In genomic region chr1:232149302-232150201, GRCh38 we compare ENCODE assay signal across 21 cellular contexts.
DNase-seq lines count a peak whose midpoint lies in the region; ATAC-seq, FAIRE-seq and TF ChIP-seq lines count a peak whose summit lies in the region.
"Had no signal": no experiment of that assay in that cellular context is flagged by ENCODE, and none has a peak within 500 bp of the region (broad histone marks: within the 10 kb centered on the region; RNA-seq: fewer than 3 reads in every experiment).

No MANE protein-coding gene starts in this region.

- H2AFZ ChIP-seq in keratinocyte (ENCODE audit: control insufficient read depth, low read length) = no peak overlapping the region

- peaks cover 14% of the 10 kb centered on the region for H3K4me1 ChIP-seq in keratinocyte (ENCODE audit: control insufficient read depth, extremely low read depth, insufficient read depth, low read length)
- H3K4me1 ChIP-seq: left lung, right atrium auricular region had no signal

- H3K4me3 ChIP-seq in bronchial epithelial cell (ENCODE audit: low read depth, low read length) (no peak overlapping the region), keratinocyte (ENCODE audit: control insufficient read depth in 2 of 3, extremely low read depth in 1 of 3, insufficient read depth in 2 of 3, low read depth in 1 of 3, low read length in 3 of 3) (no peak overlapping the region)
- H3K4me3 ChIP-seq: left lung, right atrium auricular region had no signal

- H3K27me3 ChIP-seq in bronchial epithelial cell (ENCODE audit: control insufficient read depth, insufficient read depth, low read length) = no peaks in the 10 kb centered on the region
- H3K27me3 ChIP-seq in keratinocyte (ENCODE audit: control insufficient read depth, extremely low read depth, insufficient read depth, low read length) = no peaks in the 10 kb centered on the region
- H3K27me3 ChIP-seq: left lung, right atrium auricular region had no signal

- H4K20me1 ChIP-seq in keratinocyte (ENCODE audit: control insufficient read depth, extremely low read depth, insufficient read depth, low read length) = no peaks in the 10 kb centered on the region

- dilution Hi-C loops in keratinocyte (cut with MboI; ENCODE audit: extremely low pct_ligation_motif_present, low sequenced_read_pairs) = no loop called here

- FAIRE-seq in bronchial epithelial cell (lab: Jason Lieb, UNC) (no peak), keratinocyte (lab: Jason Lieb, UNC) (peak; percentile 62)

- TF ChIP-seq CTCF in bronchial epithelial cell (IDR thresholded peaks at IDR 0.05; ENCODE audit: insufficient read depth, low read length, severe bottlenecking) (no peak), keratinocyte (optimal IDR thresholded peaks at IDR 0.05 in 1 of 3, IDR thresholded peaks at IDR 0.05 in 1 of 3, conservative IDR thresholded peaks at IDR 0.05 in 1 of 3; ENCODE audit: extremely low read depth in 1 of 3, insufficient read depth in 2 of 3, low read length in 3 of 3) (no peak), GM13977 (IDR thresholded peaks at IDR 0.05; ENCODE audit: extremely low read depth, insufficient read depth, missing control alignments) (no peak)

- no peaks in the 10 kb centered on the region for H3K36me3 ChIP-seq in bronchial epithelial cell (ENCODE audit: control insufficient read depth, insufficient read depth, low read length)
- no peaks in the 10 kb centered on the region for H3K36me3 ChIP-seq in keratinocyte (ENCODE audit: control insufficient read depth in 2 of 2, extremely low read depth in 1 of 2, insufficient read depth in 2 of 2, low read length in 2 of 2)
- H3K36me3 ChIP-seq: left lung, right atrium auricular region had no signal

- DNase-seq in Caki2 (ENCODE audit: low read depth) = peak; percentile 11
- DNase-seq in M059J (ENCODE audit: low read depth) = peak; percentile 70
- peak; percentile 93 for DNase-seq in bronchial epithelial cell (ENCODE audit: low read depth)
- peak; percentile 38 for DNase-seq in keratinocyte (ENCODE audit: low read depth, low spot score)
- DNase-seq in activated naive CD4-positive, alpha-beta T cell treated with Interleukin-2 at 50 U/mL for 16 hours = no peak
- no peak for DNase-seq in NCI-H2029 treated with DMSO at 0.1 percent for 48 hours (lab: John Stamatoyannopoulos, UW)
- DNase-seq in GM13977 (ENCODE audit: low spot score) = no peak
- DNase-seq in Right ventricle myocardium inferior (ENCODE audit: missing footprints) = no peak
- DNase-seq: activated CD4-positive, alpha-beta T cell treated with anti-CD3 and anti-CD28 coated beads for 48 hours; activated T-cell treated with anti-CD3 and anti-CD28 coated beads, Interleukin-2, amount 50 U/mL, for 72 hours; aorta; CD8-positive, alpha-beta T cell; effector memory CD8-positive, alpha-beta T cell; H7; hippocampal formation; left lung; naive thymus-derived CD8-positive, alpha-beta T cell; stimulated activated CD4-positive, alpha-beta T cell treated with anti-CD3 and anti-CD28 coated beads, Interleukin-4, amount 100 ng/mL, for 4 hours; stimulated activated naive B cell treated with anti-CD40 and anti-IgM and Interleukin-4, amounts not matched to agents 10 μg/mL and 1 μg/mL and 100 μg/mL, for 72 hours; T-helper 17 cell had no signal

- ATAC-seq in Right ventricle myocardium inferior = no peak
- ATAC-seq: activated T-cell treated with anti-CD3 and anti-CD28 coated beads, Interleukin-2, amount 50 U/mL, for 72 hours; CD8-positive, alpha-beta T cell; effector memory CD8-positive, alpha-beta T cell; left lung; naive thymus-derived CD8-positive, alpha-beta T cell; stimulated activated naive B cell treated with anti-CD40 and anti-IgM and Interleukin-4, amounts not matched to agents 10 μg/mL and 1 μg/mL and 100 μg/mL, for 72 hours; T-helper 17 cell had no signal

- H3K27ac ChIP-seq in keratinocyte (ENCODE audit: control insufficient read depth, insufficient read depth, low read length) = no peak overlapping the region
- H3K27ac ChIP-seq: left lung, right atrium auricular region had no signal

- H3K4me2 ChIP-seq in keratinocyte (ENCODE audit: control insufficient read depth, extremely low read depth, insufficient read depth, low read depth, low read length) = peak overlapping the region; percentile 59

- H3K9me3 ChIP-seq in keratinocyte (ENCODE audit: control insufficient read depth, low read depth, low read length) = no peaks in the 10 kb centered on the region
- H3K9me3 ChIP-seq: left lung, right atrium auricular region had no signal

- no peaks in the 10 kb centered on the region for H3K79me2 ChIP-seq in keratinocyte (ENCODE audit: control insufficient read depth, insufficient read depth, low read length)

- in situ Hi-C loops in Caki2 (cut with HindIII; ENCODE audit: low pct_unique_long_range_greater_than_20kb, low sequenced_read_pairs) (no loop called here), GM13977 (cut with MboI; ENCODE audit: low pct_unique_long_range_greater_than_20kb, low sequenced_read_pairs, unreplicated experiment) (no loop called here)

- intact Hi-C loops in Right ventricle myocardium inferior (cut with DNase I) = no loop called here

- H3K9me1 ChIP-seq in keratinocyte (ENCODE audit: control insufficient read depth, extremely low read depth, insufficient read depth, low read length) = no peaks in the 10 kb centered on the region

- no peak overlapping the region for H3K9ac ChIP-seq in keratinocyte (ENCODE audit: control insufficient read depth, extremely low read depth, insufficient read depth, low read length)

Comparison
In these comparisons a context has a peak if more than half of its experiments do, and no peak if none do; other contexts are left out.
1. DNase-seq: peak in Caki2 (single experiment), M059J (single experiment), bronchial epithelial cell (single experiment) and keratinocyte (single experiment); none in activated naive CD4-positive, alpha-beta T cell treated with Interleukin-2 at 50 U/mL for 16 hours (single experiment), NCI-H2029 treated with DMSO at 0.1 percent for 48 hours (single experiment), GM13977 (single experiment) and Right ventricle myocardium inferior (single experiment).